ENCODE assay signal across 34 cellular contexts in the genomic region with DNA sequence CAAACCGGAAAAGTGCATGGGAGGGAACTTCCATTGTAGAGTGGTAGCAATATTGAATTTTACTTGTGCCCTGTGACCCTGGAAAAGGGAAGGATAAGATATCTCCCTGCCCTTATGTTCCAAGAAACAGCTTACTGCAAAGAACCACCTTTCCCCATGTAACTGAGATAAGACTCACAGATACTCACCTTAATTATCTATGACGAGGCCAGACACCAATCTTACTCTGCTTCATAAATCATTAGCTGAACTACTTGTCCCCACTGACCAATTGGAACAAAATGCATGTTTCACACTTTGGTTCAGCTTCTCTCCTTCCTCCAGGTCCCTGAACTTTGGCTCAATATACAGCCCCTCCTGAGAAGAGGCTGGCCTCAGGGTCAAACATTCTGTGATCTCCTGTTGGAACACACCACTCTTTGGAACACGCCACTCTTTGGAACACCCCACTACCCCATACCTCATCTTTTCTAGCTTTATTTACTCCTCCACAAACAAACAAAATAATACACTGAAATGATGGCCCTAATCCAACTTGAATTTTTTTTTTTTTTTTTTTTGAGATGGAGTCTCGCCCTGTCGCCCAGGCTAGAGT. TPM values are rescaled to one million over a fixed set of nuclear protein-coding genes. Genes with fewer than 3 reads are reported as not detected.
"Had no signal": no experiment of that assay in that cellular context is flagged by ENCODE, and none has a peak within 500 bp of the region (broad histone marks: within the 10 kb centered on the region; RNA-seq: fewer than 3 reads in every experiment).

No MANE protein-coding gene starts in this region.

- H3K4me1 ChIP-seq: colonic mucosa had no signal

- FAIRE-seq: endometrium, kidney had no signal

- H3K27ac ChIP-seq: colonic mucosa, epithelial cell of prostate, esophagus squamous epithelium, gastroesophageal sphincter had no signal

- ATAC-seq: effector memory CD8-positive, alpha-beta T cell had no signal

- DNase-seq: colonic mucosa; cortex of kidney; effector CD8-positive, alpha-beta T cell; effector memory CD8-positive, alpha-beta T cell; erythroblast; esophagus squamous epithelium; foreskin fibroblast; foreskin melanocyte; heart right ventricle; hypothalamus; immature natural killer cell; islet precursor cell; kidney; kidney glomerular epithelial cell; left cardiac atrium; left lung; left ventricle myocardium superior; lower lobe of right lung; mesenchymal stem cell; naive B cell had no signal

- H3K9me3 ChIP-seq: colonic mucosa, esophagus squamous epithelium, gastroesophageal sphincter, heart right ventricle, left lung, lower lobe of right lung, mucosa of descending colon had no signal

- H3K4me3 Mint-ChIP-seq: dendritic cell treated with granulocyte-macrophage colony-stimulating factor and Interleukin-4, amounts not matched to agents 40 ng/mL and 50 ng/mL, for 4 days; effector memory CD8-positive, alpha-beta T cell; endodermal cell; immature natural killer cell had no signal

- H3K36me3 Mint-ChIP-seq: immature natural killer cell, mesothelial cell of epicardium, naive B cell had no signal

- H3K27me3 ChIP-seq: colonic mucosa, gastroesophageal sphincter, left lung had no signal

- H3K36me3 ChIP-seq: colonic mucosa, esophagus squamous epithelium, gastroesophageal sphincter, heart right ventricle, left lung, lower lobe of right lung had no signal

- H3K27ac Mint-ChIP-seq: dendritic cell treated with granulocyte-macrophage colony-stimulating factor and Interleukin-4, amounts not matched to agents 40 ng/mL and 50 ng/mL, for 4 days; effector memory CD8-positive, alpha-beta T cell; immature natural killer cell; naive B cell had no signal

- H3K27me3 Mint-ChIP-seq: dendritic cell treated with granulocyte-macrophage colony-stimulating factor and Interleukin-4, amounts not matched to agents 40 ng/mL and 50 ng/mL, for 4 days had no signal

- H3K4me3 ChIP-seq: colonic mucosa, esophagus squamous epithelium, gastroesophageal sphincter, left lung, lower lobe of right lung, mucosa of descending colon had no signal

- H3K9me3 Mint-ChIP-seq: dendritic cell treated with granulocyte-macrophage colony-stimulating factor and Interleukin-4, amounts not matched to agents 40 ng/mL and 50 ng/mL, for 4 days; effector memory CD8-positive, alpha-beta T cell; endodermal cell; immature natural killer cell; mesothelial cell of epicardium; naive B cell had no signal

RNA-seq across cellular contexts. Expression of a gene that starts 6.9 kb away (rescaled TPM):
- total RNA-seq: chondrocyte, colonic mucosa, dermis microvascular lymphatic vessel endothelial cell, endodermal cell, esophagus mucosa, esophagus squamous epithelium, gastroesophageal sphincter, heart right ventricle, kidney, left cardiac atrium, left lung, left ventricle myocardium superior, lower leg skin, lower lobe of right lung, lung microvascular endothelial cell, mesenteric fat pad, mesothelial cell of epicardium, mucosa of descending colon, myocyte had no signal
- polyA plus RNA-seq: heart right ventricle, immature natural killer cell had no signal
